In genomic region chr15:33160054-33160453, GRCh38 we compare ENCODE assay signal across 13 cellular contexts. TPM values are rescaled to one million over a fixed set of nuclear protein-coding genes. Genes with fewer than 3 reads are reported as not detected.
DNase-seq lines count a peak whose midpoint lies in the region; ATAC-seq and TF ChIP-seq lines count a peak whose summit lies in the region.
"Had no signal": no experiment of that assay in that cellular context is flagged by ENCODE, and none has a peak within 500 bp of the region (broad histone marks: within the 10 kb centered on the region; RNA-seq: fewer than 3 reads in every experiment).

No MANE protein-coding gene starts in this region.

- no peaks in the 10 kb centered on the region for H3K9me3 ChIP-seq in WERI-Rb-1 (ENCODE audit: severe bottlenecking)
- H3K9me3 ChIP-seq: body of pancreas, SJSA1 had no signal

- no peak overlapping the region for H3K27ac ChIP-seq in WERI-Rb-1
- H3K27ac ChIP-seq: body of pancreas, SJSA1 had no signal

- ATAC-seq in HG02571 (IDR thresholded peaks at IDR 0.05; ENCODE audit: unreplicated experiment) (no peak), GM21515 (IDR thresholded peaks at IDR 0.05; ENCODE audit: unreplicated experiment) (no peak), HG03469 (IDR thresholded peaks at IDR 0.05; ENCODE audit: unreplicated experiment) (no peak)
- ATAC-seq: body of pancreas; naive thymus-derived CD4-positive, alpha-beta T cell; sciatic nerve had no signal

- H3K36me3 Mint-ChIP-seq in neural crest cell (ENCODE audit: low read depth) = no peaks in the 10 kb centered on the region
- H3K36me3 Mint-ChIP-seq: naive thymus-derived CD4-positive, alpha-beta T cell had no signal

- no peak for DNase-seq in GM06990 (ENCODE audit: extremely low read depth, insufficient read length)
- DNase-seq in LHCN-M2 (ENCODE audit: low read depth) = peak; percentile 59
- DNase-seq in WERI-Rb-1 = no peak
- DNase-seq in neural crest cell (ENCODE audit: low read depth, low spot score) = no peak
- DNase-seq in activated CD8-positive, alpha-beta memory T cell treated with anti-CD3 and anti-CD28 coated beads for 24 hours = no peak
- DNase-seq: body of pancreas; naive thymus-derived CD4-positive, alpha-beta T cell; NCI-H1105 treated with DMSO at 0.1 percent for 48 hours had no signal

- H3K27ac Mint-ChIP-seq in neural crest cell (ENCODE audit: unreplicated experiment) = no peak overlapping the region

- H3K27me3 ChIP-seq in GM06990 (replicated peaks; ENCODE audit: control insufficient read depth, insufficient read depth, low read length) (no peaks in the 10 kb centered on the region; the same call in 1 of the 2 replicates), WERI-Rb-1 (ENCODE audit: insufficient read depth, low read depth, severe bottlenecking) (no peaks in the 10 kb centered on the region)
- H3K27me3 ChIP-seq: body of pancreas had no signal

- no peak overlapping the region for H3K4me3 Mint-ChIP-seq in neural crest cell

- H3K4me3 ChIP-seq in GM06990 (replicated peaks; ENCODE audit: low read depth, low read length) = no peak overlapping the region
- no peak overlapping the region for H3K4me3 ChIP-seq in WERI-Rb-1 (ENCODE audit: low read depth, low read length)
- H3K4me3 ChIP-seq: body of pancreas, SJSA1 had no signal

- H3K4me1 Mint-ChIP-seq in neural crest cell = peaks cover 2% of the 10 kb centered on the region

- TF ChIP-seq CTCF in GM06990 (IDR thresholded peaks at IDR 0.05; ENCODE audit: insufficient read depth, low read length, poor library complexity, severe bottlenecking) (peak; percentile 7), WERI-Rb-1 (IDR thresholded peaks at IDR 0.05; ENCODE audit: low read depth, low read length) (peak; percentile 13; the same call in 1 of the 2 replicates), neural crest cell (conservative IDR thresholded peaks at IDR 0.05) (peak; percentile 12)

- H3K27me3 Mint-ChIP-seq in neural crest cell (ENCODE audit: low read depth) = no peaks in the 10 kb centered on the region

- no peaks in the 10 kb centered on the region for H3K36me3 ChIP-seq in GM06990 (ENCODE audit: control insufficient read depth, insufficient read depth, low read length)
- H3K36me3 ChIP-seq in WERI-Rb-1 = no peaks in the 10 kb centered on the region
- H3K36me3 ChIP-seq: SJSA1 had no signal

- no peaks in the 10 kb centered on the region for H3K9me3 Mint-ChIP-seq in neural crest cell
- H3K9me3 Mint-ChIP-seq: naive thymus-derived CD4-positive, alpha-beta T cell had no signal

RNA-seq across cellular contexts. Expression of gene FMN1, which starts 34.5 kb away (rescaled TPM):
- 17.9 and 21.9 TPM in 2 replicates for total RNA-seq in LHCN-M2 (2014; rRNA removed)
- 3.8 TPM for polyA plus RNA-seq in LHCN-M2 (2012)
- total RNA-seq in neural crest cell = 0.09 and 0.70 TPM in 2 replicates

Comparison
In these comparisons a context has a peak if more than half of its experiments do, and no peak if none do; other contexts are left out.
1. RNA of gene FMN1, which starts 34.5 kb away (total RNA-seq): 17.9 to 21.9 TPM in LHCN-M2; 0.09 to 0.70 TPM in neural crest cell; every median in the first group is over 10 times any median in the second.
2. Peak in every context shown above with its lines, with median percentiles within 50 percentile points of each other: CTCF ChIP-seq.